1 cellular context compared by ENCODE assay signal in the genomic region with DNA sequence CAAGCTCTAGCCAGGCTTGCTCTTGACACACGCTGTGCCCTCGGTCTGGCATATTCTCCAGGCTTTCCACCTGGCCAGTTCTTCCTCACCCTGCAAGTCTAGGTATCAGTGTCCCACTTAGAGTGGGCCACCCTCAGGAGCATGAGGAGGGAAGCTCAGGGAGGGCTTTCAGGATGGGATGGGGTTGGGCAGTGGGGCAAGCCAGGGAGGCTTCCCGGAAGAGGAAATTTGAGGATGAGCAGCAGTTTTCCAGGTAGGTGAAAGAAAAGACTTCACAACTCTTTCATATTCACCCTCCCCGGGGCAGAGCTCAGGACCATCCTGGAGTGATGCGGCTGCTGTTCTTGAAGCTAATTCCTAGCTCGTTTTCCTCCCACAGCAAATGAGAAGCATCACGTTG.
TF ChIP-seq lines count a peak whose summit lies in the region.

No MANE protein-coding gene starts in this region.

TF ChIP-seq in H1, 55 proteins besides CTCF, POLR2A, EP300 and RAD21:
- TF ChIP-seq BACH1 (IDR thresholded peaks at IDR 0.05; ENCODE audit: low read length) (no peak), HDAC6 (IDR thresholded peaks at IDR 0.05; ENCODE audit: low read depth, low read length) (no peak), E2F6 (IDR thresholded peaks at IDR 0.05) (no peak), NRF1 (IDR thresholded peaks at IDR 0.05; ENCODE audit: low read depth, low read length) (no peak), ZNF274 (IDR thresholded peaks at IDR 0.05; ENCODE audit: borderline replicate concordance, extremely low read depth, low read length) (no peak), TAF1 (IDR thresholded peaks at IDR 0.05; ENCODE audit: low read depth, low read length) (no peak), KDM1A (IDR thresholded peaks at IDR 0.05; ENCODE audit: borderline replicate concordance, low read length) (no peak), TBP (IDR thresholded peaks at IDR 0.05; ENCODE audit: low read depth, low read length) (no peak), SP1 (IDR thresholded peaks at IDR 0.05; ENCODE audit: low read depth, low read length) (no peak), JUN (IDR thresholded peaks at IDR 0.05; ENCODE audit: low read depth, low read length) (no peak), ATF3 (IDR thresholded peaks at IDR 0.05; ENCODE audit: insufficient read depth, low read depth, low read length) (no peak), CREB1 (IDR thresholded peaks at IDR 0.05) (no peak), FOSL1 (IDR thresholded peaks at IDR 0.05; ENCODE audit: insufficient read depth, low read depth, low read length) (no peak), CHD2 (IDR thresholded peaks at IDR 0.05; ENCODE audit: low read length) (no peak), SRF (IDR thresholded peaks at IDR 0.05; ENCODE audit: low read depth, low read length) (no peak)
- TF ChIP-seq, protein P1, sequence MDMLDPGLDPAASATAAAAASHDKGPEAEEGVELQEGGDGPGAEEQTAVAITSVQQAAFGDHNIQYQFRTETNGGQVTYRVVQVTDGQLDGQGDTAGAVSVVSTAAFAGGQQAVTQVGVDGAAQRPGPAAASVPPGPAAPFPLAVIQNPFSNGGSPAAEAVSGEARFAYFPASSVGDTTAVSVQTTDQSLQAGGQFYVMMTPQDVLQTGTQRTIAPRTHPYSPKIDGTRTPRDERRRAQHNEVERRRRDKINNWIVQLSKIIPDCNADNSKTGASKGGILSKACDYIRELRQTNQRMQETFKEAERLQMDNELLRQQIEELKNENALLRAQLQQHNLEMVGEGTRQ (IDR thresholded peaks at IDR 0.05; ENCODE audit: low read length), result no peak
TF ChIP-seq in H1: peak in this region for 0.
